ENCODE assay signal across 25 cellular contexts in the genomic region with DNA sequence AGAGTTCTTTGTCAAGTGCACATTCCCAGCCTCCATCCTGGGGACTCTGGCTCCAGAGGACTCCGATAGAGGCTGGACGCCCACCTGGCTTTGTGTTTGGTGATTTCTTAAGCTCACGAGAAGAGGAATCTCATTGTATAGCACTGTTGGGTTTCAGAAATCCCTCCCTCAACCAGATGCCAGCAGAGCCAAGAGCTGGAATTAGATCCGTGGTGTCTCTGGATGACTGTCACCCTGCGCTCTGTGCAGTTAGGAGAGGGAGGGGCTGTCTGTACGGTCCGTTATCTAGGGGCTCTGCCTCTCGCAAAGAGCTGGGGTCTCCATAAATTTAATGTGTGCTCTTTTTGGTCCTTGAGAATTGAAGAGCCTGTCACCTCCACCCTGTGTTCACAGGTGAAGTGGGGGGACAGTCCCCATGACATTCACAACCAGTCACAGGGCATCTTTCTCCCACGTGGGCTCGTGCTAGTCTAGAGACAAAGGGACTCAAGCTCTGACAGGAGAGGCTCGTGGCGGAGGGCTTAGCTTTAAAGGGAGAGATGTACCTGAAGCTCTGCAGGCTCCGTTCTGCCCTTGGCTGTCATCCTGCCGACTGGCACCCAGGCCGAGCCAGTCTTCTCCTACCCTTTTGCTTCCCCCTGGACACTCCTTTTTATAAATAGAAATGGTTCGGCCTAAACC. TPM values are rescaled to one million over a fixed set of nuclear protein-coding genes. Genes with fewer than 3 reads are reported as not detected.
DNase-seq lines count a peak whose midpoint lies in the region; ATAC-seq and TF ChIP-seq lines count a peak whose summit lies in the region.
"Had no signal": no experiment of that assay in that cellular context is flagged by ENCODE, and none has a peak within 500 bp of the region (broad histone marks: within the 10 kb centered on the region; RNA-seq: fewer than 3 reads in every experiment).

No MANE protein-coding gene starts in this region.

- DNase-seq in T-helper 2 cell treated with Interferon-gamma antibody and Interleukin-4, amounts not matched to agents 5 μg/mL and 100 μg/mL, for 36 hours (ENCODE audit: low spot score) = no peak
- DNase-seq in T-helper 2 cell = no peak
- no peak for DNase-seq in T-helper 17 cell
- DNase-seq in heart right ventricle = no peak
- DNase-seq in neural crest cell (ENCODE audit: low read depth, low spot score) = no peak
- DNase-seq in PC-3 = no peak
- DNase-seq in caudate nucleus (lab: John Stamatoyannopoulos, UW) = no peak
- DNase-seq in NK-92 (lab: John Stamatoyannopoulos, UW; ENCODE audit: unreplicated experiment) = no peak
- DNase-seq: 8988T; activated CD4-positive, alpha-beta T cell treated with anti-CD3 and anti-CD28 coated beads for 48 hours; activated T-cell treated with anti-CD3 and anti-CD28 coated beads, Interleukin-2, amount 50 U/mL, for 1 hour; HCEC 1CT; IMR-90; islet precursor cell; mammary epithelial cell; MM.1S; naive B cell; NCI-H146; NCI-H82; spleen; stimulated activated CD4-positive, alpha-beta T cell treated with anti-CD3 and anti-CD28 coated beads, Interleukin-4, amount 100 ng/mL, for 4 hours; substantia nigra; uterus had no signal

- ATAC-seq in T-helper 17 cell (no peak), heart right ventricle (peak; percentile 31 to 75 (median 62)), PC-3 (no peak)
- ATAC-seq: activated naive CD4-positive, alpha-beta T cell treated with anti-CD3 and anti-CD28 coated beads, Interleukin-2, amount 50 U/mL, for 72 hours had no signal

- H3K27ac ChIP-seq in heart right ventricle (peak overlapping the region; percentile 63 to 95 (median 87)), PC-3 (ENCODE audit: low read length) (no peak overlapping the region), caudate nucleus (ENCODE audit: low read depth, low read length) (no peak overlapping the region)
- H3K27ac ChIP-seq: hepatocyte, uterus had no signal

- H3K4me1 Mint-ChIP-seq in T-helper 2 cell treated with Interferon-gamma antibody and Interleukin-4, amounts not matched to agents 5 μg/mL and 100 μg/mL, for 36 hours (ENCODE audit: low read depth) = peaks cover 31% of the 10 kb centered on the region
- peaks cover 38% of the 10 kb centered on the region for H3K4me1 Mint-ChIP-seq in T-helper 17 cell
- peaks cover 19% of the 10 kb centered on the region for H3K4me1 Mint-ChIP-seq in neural crest cell

- intact Hi-C loops in heart right ventricle (cut with DNase I) (loop anchor here in 7 of 10 donors (5.0 to 10.0 kb wide), 4 partner anchors 42 to 102 kb away; a partner anchor contains a TSS), PC-3 (cut with micrococcal nuclease) (no loop called here)

- no peaks in the 10 kb centered on the region for H3K27me3 Mint-ChIP-seq in T-helper 2 cell treated with Interferon-gamma antibody and Interleukin-4, amounts not matched to agents 5 μg/mL and 100 μg/mL, for 36 hours (ENCODE audit: low read depth)
- no peaks in the 10 kb centered on the region for H3K27me3 Mint-ChIP-seq in T-helper 17 cell
- H3K27me3 Mint-ChIP-seq in neural crest cell (ENCODE audit: low read depth) = no peaks in the 10 kb centered on the region
- H3K27me3 Mint-ChIP-seq: naive B cell had no signal

- H3K9me3 ChIP-seq in T-helper 17 cell (ENCODE audit: control insufficient read depth, low read length, poor library complexity, severe bottlenecking) (no peaks in the 10 kb centered on the region), heart right ventricle (no peaks in the 10 kb centered on the region), PC-3 (ENCODE audit: low read length) (no peaks in the 10 kb centered on the region)
- H3K9me3 ChIP-seq: spleen, uterus had no signal

- H2AFZ ChIP-seq in PC-3 (ENCODE audit: low read length) = no peak overlapping the region
- H2AFZ ChIP-seq: hepatocyte had no signal

- no peak for TF ChIP-seq CTCF in heart right ventricle (IDR thresholded peaks at IDR 0.05)
- TF ChIP-seq CTCF in neural crest cell (conservative IDR thresholded peaks at IDR 0.05) = no peak
- no peak for TF ChIP-seq CTCF in PC-3 (conservative IDR thresholded peaks at IDR 0.05; ENCODE audit: low read depth, low read length)

- H3K36me3 ChIP-seq in heart right ventricle (peaks cover 0 to 59% (median 28%) of the 10 kb centered on the region in 9 donors), PC-3 (ENCODE audit: low read depth, low read length) (peaks cover 11% of the 10 kb centered on the region; the same call in 1 of the 2 replicates)
- H3K36me3 ChIP-seq: uterus had no signal

- H3K4me3 Mint-ChIP-seq in T-helper 2 cell treated with Interferon-gamma antibody and Interleukin-4, amounts not matched to agents 5 μg/mL and 100 μg/mL, for 36 hours = no peak overlapping the region
- H3K4me3 Mint-ChIP-seq in T-helper 17 cell (peak overlapping the region; percentile 33), neural crest cell (no peak overlapping the region)

- no peaks in the 10 kb centered on the region for H3K9me2 ChIP-seq in PC-3 (replicated peaks; ENCODE audit: low read length)

- no peaks in the 10 kb centered on the region for H3K9me3 Mint-ChIP-seq in T-helper 2 cell treated with Interferon-gamma antibody and Interleukin-4, amounts not matched to agents 5 μg/mL and 100 μg/mL, for 36 hours
- H3K9me3 Mint-ChIP-seq in neural crest cell = no peaks in the 10 kb centered on the region
- H3K9me3 Mint-ChIP-seq: activated naive CD4-positive, alpha-beta T cell treated with anti-CD3 and anti-CD28 coated beads, Interleukin-2, amount 50 U/mL, for 72 hours; naive B cell had no signal

- POLR2A ChIA-PET in PC-3 (lab: Charles Lee; ENCODE audit: unreplicated experiment) = no interaction called here

- CTCF ChIA-PET in PC-3 (lab: Charles Lee) = no interaction called here

- peak overlapping the region; percentile 26 for H3K27ac Mint-ChIP-seq in T-helper 2 cell treated with Interferon-gamma antibody and Interleukin-4, amounts not matched to agents 5 μg/mL and 100 μg/mL, for 36 hours
- peak overlapping the region; percentile 96 for H3K27ac Mint-ChIP-seq in T-helper 17 cell
- H3K27ac Mint-ChIP-seq in neural crest cell (ENCODE audit: unreplicated experiment) = peak overlapping the region; percentile 71

- H3K9ac ChIP-seq in PC-3 (ENCODE audit: low read length) = no peak overlapping the region

- WGBS in heart right ventricle, 2 donors = 46 to 65% methylated on average over 16 of the region's 16 CpGs

- H3F3A ChIP-seq in PC-3 (ENCODE audit: low read length, unreplicated experiment) = no peaks in the 10 kb centered on the region

- no peaks in the 10 kb centered on the region for H3K79me2 ChIP-seq in PC-3 (ENCODE audit: low read length)
- H3K79me2 ChIP-seq: hepatocyte had no signal

- no TSS peak for BruUV-seq in PC-3 (replicated peaks; lab: Mats Ljungman, UMichigan)

- peak overlapping the region in 1 of 10 donors; percentile 8 for H3K4me3 ChIP-seq in heart right ventricle
- H3K4me3 ChIP-seq in PC-3 (ENCODE audit: low read length) = no peak overlapping the region
- H3K4me3 ChIP-seq: hepatocyte, uterus had no signal

- H3K4me2 ChIP-seq in PC-3 (ENCODE audit: low read length) = no peak overlapping the region
- H3K4me2 ChIP-seq: hepatocyte had no signal

- H3K36me3 Mint-ChIP-seq in T-helper 2 cell treated with Interferon-gamma antibody and Interleukin-4, amounts not matched to agents 5 μg/mL and 100 μg/mL, for 36 hours (ENCODE audit: low read depth) = peaks cover 38% of the 10 kb centered on the region
- H3K36me3 Mint-ChIP-seq in T-helper 17 cell (ENCODE audit: low read depth) (peaks cover 2% of the 10 kb centered on the region), neural crest cell (ENCODE audit: low read depth) (no peaks in the 10 kb centered on the region)

- H3K27me3 ChIP-seq in heart right ventricle = no peaks in the 10 kb centered on the region
- no peaks in the 10 kb centered on the region for H3K27me3 ChIP-seq in PC-3 (ENCODE audit: low read length)
- H3K27me3 ChIP-seq: hepatocyte, spleen, uterus had no signal

- H3K4me1 ChIP-seq in heart right ventricle (peaks cover 10 to 62% (median 49%) of the 10 kb centered on the region in 9 donors), PC-3 (ENCODE audit: insufficient read depth, low read length) (no peaks in the 10 kb centered on the region)
- H3K4me1 ChIP-seq: uterus had no signal

- no peaks in the 10 kb centered on the region for H4K20me1 ChIP-seq in PC-3 (ENCODE audit: low read length)

RNA-seq across cellular contexts. Expression of a gene that starts 41.4 kb away (rescaled TPM):
- total RNA-seq in T-helper 17 cell (10 to 100 TPM; 59.5 to 60.4 TPM), heart right ventricle (10 to 100 TPM; 21.0 to 53.1 (median 32.3) TPM), neural crest cell (3.8 and 4.4 TPM in 2 replicates), PC-3 (2014; rRNA removed) (0.07 and 0.40 TPM in 2 replicates)
- polyA plus RNA-seq in heart right ventricle = 10 to 100 TPM in 1 of 2 donors, 1 to 10 TPM in 1; 7.0 to 27.3 TPM
- polyA plus RNA-seq: hepatocyte had no signal

RNA-seq across cellular contexts. Expression of a gene that starts 54.6 kb away (rescaled TPM):
- total RNA-seq in T-helper 17 cell (under 1 TPM in 1 of 2 donors, not detected in 1; 0.17 TPM), heart right ventricle (100 to 1,000 TPM in 5 of 10 donors, 10 to 100 TPM in 5; 76.1 to 140 (median 102) TPM), neural crest cell (5.8 and 6.9 TPM in 2 replicates), PC-3 (2014; rRNA removed) (0.98 TPM in 1 of 2 replicates, not detected in the other)
- 100 to 1,000 TPM in 1 of 2 donors, 10 to 100 TPM in 1; 42.6 to 129 TPM for polyA plus RNA-seq in heart right ventricle
- polyA plus RNA-seq: mammary epithelial cell had no signal

Comparison
In these comparisons a context has a peak if more than half of its experiments do, and no peak if none do; other contexts are left out.
1. H3K27ac Mint-ChIP-seq: peak in every context shown above with its lines; median percentile 96 in T-helper 17 cell; 71 in neural crest cell; 26 in T-helper 2 cell treated with Interferon-gamma antibody and Interleukin-4, amounts not matched to agents 5 μg/mL and 100 μg/mL, for 36 hours.
2. ATAC-seq: peak in heart right ventricle (8 of 8); none in T-helper 17 cell (single experiment) and PC-3 (single experiment).
3. H3K27ac ChIP-seq: peak in heart right ventricle (10 of 10); none in PC-3 (single experiment) and caudate nucleus (single experiment).